In genomic region chr14:64960762-64961276, GRCh38 we compare ENCODE assay signal across 10 cellular contexts. TPM values are rescaled to one million over a fixed set of nuclear protein-coding genes. Genes with fewer than 3 reads are reported as not detected.
DNase-seq lines count a peak whose midpoint lies in the region; ATAC-seq, FAIRE-seq and TF ChIP-seq lines count a peak whose summit lies in the region.
"Had no signal": no experiment of that assay in that cellular context is flagged by ENCODE, and none has a peak within 500 bp of the region (broad histone marks: within the 10 kb centered on the region; RNA-seq: fewer than 3 reads in every experiment).

No MANE protein-coding gene starts in this region.

- 64% methylated on average over 4 of the region's 5 CpGs for WGBS in GM12878 (ENCODE audit: insufficient coverage, insufficient replicate concordance, low lambda C conversion rate, missing lambda C conversion rate)
- no CpG with 5 or more reads among the region's 5 CpGs for WGBS in mesendoderm (ENCODE audit: extremely low coverage, insufficient coverage, low lambda C conversion rate)

- H3K9ac ChIP-seq in GM12878 (ENCODE audit: control insufficient read depth, insufficient read depth, low read length) (no peak overlapping the region), mesendoderm (ENCODE audit: low read length) (no peak overlapping the region)

- TF ChIP-seq CTCF in NB4 (IDR thresholded peaks at IDR 0.05; ENCODE audit: low read depth, low read length) (peak; percentile 10), GM12878 (IDR thresholded peaks at IDR 0.05 in 2 of 3, conservative IDR thresholded peaks at IDR 0.05 in 1 of 3; ENCODE audit: control insufficient read depth in 2 of 3, extremely low read depth in 1 of 3, insufficient read depth in 1 of 3, low read depth in 3 of 3, low read length in 3 of 3) (no peak; a peak in 1 of 6 replicates)

- intact Hi-C loops in GM12878 (cut with micrococcal nuclease; ENCODE audit: unreplicated experiment) = no loop called here

- H3K27me3 ChIP-seq in GM12878 (replicated peaks in 1 of 2; ENCODE audit: control insufficient read depth in 2 of 2, insufficient read depth in 2 of 2, low read length in 1 of 2) (no peaks in the 10 kb centered on the region), mesendoderm (ENCODE audit: insufficient read depth, low read length, poor library complexity) (no peaks in the 10 kb centered on the region)

- TF ChIP-seq POLR2A in NB4 (IDR thresholded peaks at IDR 0.05; ENCODE audit: extremely low read depth, insufficient read length) (no peak), GM12878 (IDR thresholded peaks at IDR 0.05; ENCODE audit: low read depth, low read length) (no peak)

- in situ Hi-C loops in GM12878 (cut with MboI) = no loop called here

- no peak overlapping the region for H2AFZ ChIP-seq in GM12878 (ENCODE audit: control insufficient read depth, low read depth, low read length)

- no peaks in the 10 kb centered on the region for H4K20me1 ChIP-seq in GM12878 (ENCODE audit: control insufficient read depth, insufficient read depth)

- POLR2A ChIA-PET in GM12878 (lab: Charles Lee) = no interaction called here

- H2BK5ac ChIP-seq in mesendoderm (ENCODE audit: low read length) = no peak overlapping the region

- H3K36me3 ChIP-seq in GM12878 (ENCODE audit: control insufficient read depth in 2 of 2, insufficient read depth in 2 of 2, low read length in 1 of 2) (no peaks in the 10 kb centered on the region), mesendoderm (ENCODE audit: control insufficient read depth, insufficient read depth, low read length) (peaks cover 5% of the 10 kb centered on the region)

- H4K8ac ChIP-seq in mesendoderm (ENCODE audit: low read depth, low read length) = no peak overlapping the region

- peak; percentile 67 for DNase-seq in ELF-1 (ENCODE audit: low read depth, low spot score)
- DNase-seq in NB4 (ENCODE audit: low read depth) = peak; percentile 18
- no peak for DNase-seq in GM12878 (ENCODE audit: low read depth, low spot score)
- peak; percentile 70 for DNase-seq in mesendoderm
- DNase-seq in hippocampal formation (lab: John Stamatoyannopoulos, UW) = no peak
- DNase-seq in NCI-H146 treated with DMSO at 0.1 percent for 48 hours (lab: John Stamatoyannopoulos, UW; ENCODE audit: unreplicated experiment) = no peak
- DNase-seq in activated effector memory CD4-positive, alpha-beta T cell treated with anti-CD3 and anti-CD28 coated beads, Interleukin-2, amount 50 U/mL, for 16 hours = no peak
- DNase-seq: activated naive CD8-positive, alpha-beta T cell treated with anti-CD3 and anti-CD28 coated beads, Interleukin-2, amount 50 U/mL, for 24 hours; GDM1 had no signal

- no TSS peak for BruUV-seq in GM12878 (replicated peaks; lab: Mats Ljungman, UMichigan)

- no peak overlapping the region for H3K4ac ChIP-seq in mesendoderm (ENCODE audit: low read depth, low read length)

- SMC1A ChIA-PET in GM12878 (lab: Charles Lee; ENCODE audit: uncharacterized antibody, unreplicated experiment) = interaction anchor here (1.1 to 1.7 kb wide), 2 partner anchors 10 to 17 kb away, joined by 3 to 6 read pairs; no protein-coding TSS in a partner anchor

- H2BK120ac ChIP-seq in mesendoderm (ENCODE audit: low read depth, low read length) = no peak overlapping the region

- no peaks in the 10 kb centered on the region for H3K9me3 ChIP-seq in GM12878 (replicated peaks; ENCODE audit: control insufficient read depth, insufficient read depth, low read length)

- H3K79me2 ChIP-seq in GM12878 (ENCODE audit: control insufficient read depth, insufficient read depth, low read length) (no peaks in the 10 kb centered on the region), mesendoderm (ENCODE audit: control insufficient read depth, insufficient read depth, low read length) (peaks cover 38% of the 10 kb centered on the region)

- H2AK5ac ChIP-seq in mesendoderm (ENCODE audit: low read length) = no peak overlapping the region

- no peak overlapping the region for H2BK15ac ChIP-seq in mesendoderm (replicated peaks; ENCODE audit: low read depth)

- no peak for TF ChIP-seq EP300 in GM12878 (IDR thresholded peaks at IDR 0.05; ENCODE audit: borderline replicate concordance in 1 of 2, control insufficient read depth in 1 of 2, low read depth in 2 of 2, low read length in 2 of 2)

- no peak overlapping the region for H4K5ac ChIP-seq in mesendoderm (ENCODE audit: low read length)

- no peak overlapping the region for H3K4me3 ChIP-seq in NB4 (ENCODE audit: low read depth, low read length)
- H3K4me3 ChIP-seq in GM12878 = no peak overlapping the region
- H3K4me3 ChIP-seq in mesendoderm (ENCODE audit: low read length) = no peak overlapping the region

- no peak overlapping the region for H3K23ac ChIP-seq in mesendoderm (ENCODE audit: low read length)

- H3K56ac ChIP-seq in mesendoderm (ENCODE audit: low read length) = no peak overlapping the region

- RAD21 ChIA-PET in GM12878 (lab: Charles Lee; ENCODE audit: unreplicated experiment) = interaction anchor here (0.7 to 1.0 kb wide), 2 partner anchors 63 to 138 kb away, joined by 3 read pairs; no protein-coding TSS in a partner anchor

- no peak for FAIRE-seq in GM12878 (lab: Jason Lieb, UNC)

- TF ChIP-seq RAD21 in GM12878 (IDR thresholded peaks at IDR 0.05; ENCODE audit: insufficient read depth, low read depth, low read length) = no peak

- peaks cover 22% of the 10 kb centered on the region for H3K79me1 ChIP-seq in mesendoderm (ENCODE audit: low read length)

- H3K4me1 ChIP-seq in GM12878 (ENCODE audit: control insufficient read depth, insufficient read depth, low read length) (no peaks in the 10 kb centered on the region), mesendoderm (ENCODE audit: control insufficient read depth, low read depth, low read length) (peaks cover 11% of the 10 kb centered on the region)

- ATAC-seq in GM12878 (peak; percentile 34; the same call in 2 of the 3 replicates), GM18870 (IDR thresholded peaks at IDR 0.05; ENCODE audit: unreplicated experiment) (no peak)
- ATAC-seq: activated naive CD8-positive, alpha-beta T cell treated with anti-CD3 and anti-CD28 coated beads, Interleukin-2, amount 50 U/mL, for 24 hours had no signal

- H3K18ac ChIP-seq in mesendoderm (ENCODE audit: low read length) = no peak overlapping the region

- H3K27ac ChIP-seq in GM12878 (ENCODE audit: control insufficient read depth, insufficient read depth) (no peak overlapping the region), mesendoderm (ENCODE audit: low read depth, low read length) (no peak overlapping the region)

- CTCF ChIA-PET in GM12878 (lab: Yijun Ruan, JAX) = interaction anchor here (1.3 kb wide), 1 partner anchor 138 kb away, joined by 3 read pairs; no protein-coding TSS in a partner anchor

- H3K4me2 ChIP-seq in GM12878 (ENCODE audit: control insufficient read depth, insufficient read depth) (no peak overlapping the region), mesendoderm (ENCODE audit: low read length) (no peak overlapping the region)

RNA-seq across cellular contexts. Expression of gene RAB15, which starts 11.3 kb away (rescaled TPM):
- 0.76 and 1.8 TPM in 2 replicates for total RNA-seq in GM12878 (2013; cell fraction: nucleolus; rRNA removed)
- 2.3 and 2.9 TPM in 2 replicates for total RNA-seq in GM12878 (2014; rRNA removed)
- 2.4 and 2.5 TPM in 2 replicates for total RNA-seq in GM12878 (2014; rRNA removed; fragmentation: Illumina TruSeq; extraction: Trizol)
- total RNA-seq in GM12878 (2021) = 2.6 and 2.8 TPM in 2 replicates
- polyA plus RNA-seq in GM12878 (2011; ENCODE audit: low read depth) = 1.5 TPM
- polyA plus RNA-seq in GM12878 (2011; rRNA removed) = 0.77 and 0.81 TPM in 2 replicates
- polyA plus RNA-seq in GM12878 (2011; cell fraction: cytosol; rRNA removed) = 0.72 and 0.94 TPM in 2 replicates
- 5.4 and 8.7 TPM in 2 replicates for polyA plus RNA-seq in GM12878 (2011; cell fraction: nucleus; rRNA removed)
- polyA plus RNA-seq in GM12878 (2012) = 1.8 and 2.3 TPM in 2 replicates
- polyA plus RNA-seq in GM12878 (2014; fragmentation: Illumina TruSeq; extraction: Trizol) = 1.6 and 3.0 TPM in 2 replicates
- 1 to 10 TPM in 1 of 2 experiments, under 1 TPM in 1; 0.32 to 1.0 TPM for polyA plus RNA-seq in GM12878 (2014; fragmentation: Nextera tagmentation; extraction: Ambion mirVana)
- 2.5 and 3.9 TPM in 2 replicates for polyA plus RNA-seq in GM12878 (2014; rRNA removed)
- 1 to 10 TPM; 1.0 to 1.8 TPM for polyA plus RNA-seq in GM12878 (2016; fragmentation: Nextera tagmentation; extraction: Ambion mirVana)
- 0.41 and 0.88 TPM in 2 replicates for polyA minus RNA-seq in GM12878 (2011; rRNA and poly(A)+ RNA removed)
- 0.40 TPM in 1 of 2 replicates, not detected in the other for polyA minus RNA-seq in GM12878 (2011; cell fraction: cytosol; rRNA and poly(A)+ RNA removed)
- 0.24 and 0.48 TPM in 2 replicates for polyA minus RNA-seq in GM12878 (2011; cell fraction: nucleus; rRNA and poly(A)+ RNA removed)
- 42.6 TPM for polyA plus RNA-seq in mesendoderm (2013, experiment 1 of 2)
- polyA plus RNA-seq in mesendoderm (2013, experiment 2 of 2) = 42.7 TPM

RNA-seq across cellular contexts. Expression of gene GPX2, which starts 18.3 kb away (rescaled TPM):
- not detected in 2 replicates for total RNA-seq in GM12878 (2013; cell fraction: nucleolus; rRNA removed)
- total RNA-seq in GM12878 (2014; rRNA removed) (not detected in 2 replicates), GM12878 (2014; rRNA removed; fragmentation: Illumina TruSeq; extraction: Trizol) (not detected in 2 replicates), GM12878 (2021) (0.85 TPM in 1 of 2 replicates, not detected in the other)
- not detected for polyA plus RNA-seq in GM12878 (2011; ENCODE audit: low read depth)
- polyA plus RNA-seq in GM12878 (2011; rRNA removed) (not detected in 2 replicates), GM12878 (2014; fragmentation: Illumina TruSeq; extraction: Trizol) (not detected in 2 replicates), GM12878 (2014; fragmentation: Nextera tagmentation; extraction: Ambion mirVana) (not detected), GM12878 (2014; rRNA removed) (not detected in 2 replicates), GM12878 (2016; fragmentation: Nextera tagmentation; extraction: Ambion mirVana) (not detected)
- polyA plus RNA-seq in GM12878 (2011; cell fraction: cytosol; rRNA removed) = not detected in 2 replicates
- not detected in 2 replicates for polyA plus RNA-seq in GM12878 (2011; cell fraction: nucleus; rRNA removed)
- polyA plus RNA-seq in GM12878 (2012) = 0.15 and 0.32 TPM in 2 replicates
- polyA minus RNA-seq in GM12878 (2011; rRNA and poly(A)+ RNA removed) = not detected in 2 replicates
- polyA minus RNA-seq in GM12878 (2011; cell fraction: cytosol; rRNA and poly(A)+ RNA removed) = not detected in 2 replicates
- polyA minus RNA-seq in GM12878 (2011; cell fraction: nucleus; rRNA and poly(A)+ RNA removed) = not detected in 2 replicates
- polyA plus RNA-seq in mesendoderm (2013, experiment 1 of 2) = 1.2 TPM
- polyA plus RNA-seq in mesendoderm (2013, experiment 2 of 2) = 1.1 TPM

RNA-seq across cellular contexts. Expression of gene FNTB, which starts 25.9 kb away (rescaled TPM):
- total RNA-seq in GM12878 (2013; cell fraction: nucleolus; rRNA removed) = 51.3 and 59.8 TPM in 2 replicates
- 10.1 and 11.1 TPM in 2 replicates for total RNA-seq in GM12878 (2014; rRNA removed)
- total RNA-seq in GM12878 (2014; rRNA removed; fragmentation: Illumina TruSeq; extraction: Trizol) = 13.6 and 14.7 TPM in 2 replicates
- total RNA-seq in GM12878 (2021) = 16.3 and 17.3 TPM in 2 replicates
- polyA plus RNA-seq in GM12878 (2011; ENCODE audit: low read depth) = 10.5 TPM
- 19.6 and 25.1 TPM in 2 replicates for polyA plus RNA-seq in GM12878 (2011; rRNA removed)
- 29.0 and 33.2 TPM in 2 replicates for polyA plus RNA-seq in GM12878 (2011; cell fraction: cytosol; rRNA removed)
- 38.8 and 60.2 TPM in 2 replicates for polyA plus RNA-seq in GM12878 (2011; cell fraction: nucleus; rRNA removed)
- polyA plus RNA-seq in GM12878 (2012) = 12.3 and 15.5 TPM in 2 replicates
- polyA plus RNA-seq in GM12878 (2014; fragmentation: Illumina TruSeq; extraction: Trizol) = 16.0 and 17.4 TPM in 2 replicates
- 10 to 100 TPM; 10.4 to 14.2 TPM for polyA plus RNA-seq in GM12878 (2014; fragmentation: Nextera tagmentation; extraction: Ambion mirVana)
- 16.0 and 18.1 TPM in 2 replicates for polyA plus RNA-seq in GM12878 (2014; rRNA removed)
- 10 to 100 TPM; 22.4 to 22.9 TPM for polyA plus RNA-seq in GM12878 (2016; fragmentation: Nextera tagmentation; extraction: Ambion mirVana)
- 36.6 and 43.7 TPM in 2 replicates for polyA minus RNA-seq in GM12878 (2011; rRNA and poly(A)+ RNA removed)
- 12.2 and 14.3 TPM in 2 replicates for polyA minus RNA-seq in GM12878 (2011; cell fraction: cytosol; rRNA and poly(A)+ RNA removed)
- 31.7 and 35.3 TPM in 2 replicates for polyA minus RNA-seq in GM12878 (2011; cell fraction: nucleus; rRNA and poly(A)+ RNA removed)
- polyA plus RNA-seq in mesendoderm (2013, experiment 1 of 2) = 12.8 TPM
- polyA plus RNA-seq in mesendoderm (2013, experiment 2 of 2) = 12.3 TPM

RNA-seq across cellular contexts. Expression of gene CHURC1, which starts 46.6 kb away (rescaled TPM):
- total RNA-seq in GM12878 (2013; cell fraction: nucleolus; rRNA removed) = 143 and 151 TPM in 2 replicates
- total RNA-seq in GM12878 (2014; rRNA removed) (41.0 and 56.9 TPM in 2 replicates), GM12878 (2014; rRNA removed; fragmentation: Illumina TruSeq; extraction: Trizol) (73.3 and 81.0 TPM in 2 replicates), GM12878 (2021) (65.3 and 70.2 TPM in 2 replicates)
- polyA plus RNA-seq in GM12878 (2011; ENCODE audit: low read depth) = 15.3 TPM
- polyA plus RNA-seq in GM12878 (2011; rRNA removed) (193 and 241 TPM in 2 replicates), GM12878 (2014; fragmentation: Illumina TruSeq; extraction: Trizol) (88.3 and 111 TPM in 2 replicates), GM12878 (2014; fragmentation: Nextera tagmentation; extraction: Ambion mirVana) (100 to 1,000 TPM; 408 to 421 TPM), GM12878 (2014; rRNA removed) (50.9 and 65.4 TPM in 2 replicates), GM12878 (2016; fragmentation: Nextera tagmentation; extraction: Ambion mirVana) (100 to 1,000 TPM; 237 to 262 TPM)
- polyA plus RNA-seq in GM12878 (2011; cell fraction: cytosol; rRNA removed) = 47.7 and 137 TPM in 2 replicates
- 52.4 and 56.9 TPM in 2 replicates for polyA plus RNA-seq in GM12878 (2011; cell fraction: nucleus; rRNA removed)
- 58.2 and 78.5 TPM in 2 replicates for polyA plus RNA-seq in GM12878 (2012)
- polyA minus RNA-seq in GM12878 (2011; rRNA and poly(A)+ RNA removed) = 22.6 and 25.2 TPM in 2 replicates
- 7.2 and 9.6 TPM in 2 replicates for polyA minus RNA-seq in GM12878 (2011; cell fraction: cytosol; rRNA and poly(A)+ RNA removed)
- polyA minus RNA-seq in GM12878 (2011; cell fraction: nucleus; rRNA and poly(A)+ RNA removed) = 21.5 and 24.7 TPM in 2 replicates
- 72.3 TPM for polyA plus RNA-seq in mesendoderm (2013, experiment 1 of 2)
- 79.8 TPM for polyA plus RNA-seq in mesendoderm (2013, experiment 2 of 2)

Comparison
In these comparisons a context has a peak if more than half of its experiments do, and no peak if none do; other contexts are left out.
1. DNase-seq: peak in ELF-1 (single experiment), NB4 (single experiment) and mesendoderm (single experiment); none in GM12878 (single experiment), hippocampal formation (0 of 2), NCI-H146 treated with DMSO at 0.1 percent for 48 hours (single experiment) and activated effector memory CD4-positive, alpha-beta T cell treated with anti-CD3 and anti-CD28 coated beads, Interleukin-2, amount 50 U/mL, for 16 hours (single experiment).